In the genomic region with DNA sequence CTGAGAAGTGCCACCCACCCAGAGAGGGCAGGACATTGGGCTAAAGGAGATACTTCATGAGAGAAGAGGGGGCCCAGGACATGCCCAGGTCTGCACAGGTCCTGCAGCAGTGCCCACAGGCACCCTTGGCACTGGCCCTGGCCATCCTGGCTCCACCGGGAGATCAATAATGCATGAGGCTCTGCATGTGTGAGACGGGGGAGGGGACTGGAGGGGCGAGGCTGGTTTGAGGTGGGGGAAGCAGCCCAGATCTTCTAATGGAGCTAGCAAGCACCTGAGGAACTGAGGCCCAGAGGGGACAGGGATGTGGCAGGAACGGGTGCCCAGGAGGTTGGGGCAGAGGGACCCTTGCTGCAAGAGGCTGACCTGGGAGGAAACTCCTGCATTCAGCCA, we compare ENCODE assay signal across 8 cellular contexts. TPM values are rescaled to one million over a fixed set of nuclear protein-coding genes. Genes with fewer than 3 reads are reported as not detected.
DNase-seq lines count a peak whose midpoint lies in the region; ATAC-seq and TF ChIP-seq lines count a peak whose summit lies in the region.

No MANE protein-coding gene starts in this region.

- H3K4me1 Mint-ChIP-seq in Caco-2 (ENCODE audit: low read depth, unreplicated experiment) (peaks cover 18% of the 10 kb centered on the region), endodermal cell (peaks cover 10% of the 10 kb centered on the region)

- no peaks in the 10 kb centered on the region for H3K9me2 ChIP-seq in OCI-LY1 (ENCODE audit: low read depth, low read length)

- H3K27me3 ChIP-seq in Caco-2 (replicated peaks; ENCODE audit: control insufficient read depth, insufficient read depth, low read length) (no peaks in the 10 kb centered on the region), OCI-LY1 (ENCODE audit: insufficient read depth, low read length) (no peaks in the 10 kb centered on the region), endodermal cell (ENCODE audit: control insufficient read depth, insufficient read depth, low read length, poor library complexity, severe bottlenecking) (no peaks in the 10 kb centered on the region), neutrophil (no peaks in the 10 kb centered on the region)

- H3K9me3 ChIP-seq in Caco-2 (no peaks in the 10 kb centered on the region), OCI-LY1 (ENCODE audit: low read length) (no peaks in the 10 kb centered on the region), endodermal cell (ENCODE audit: control insufficient read depth, low read length) (no peaks in the 10 kb centered on the region), neutrophil (no peaks in the 10 kb centered on the region)

- peak overlapping the region; percentile 98 for H3K4me3 Mint-ChIP-seq in Caco-2 (ENCODE audit: unreplicated experiment)
- peak overlapping the region; percentile 87 for H3K4me3 Mint-ChIP-seq in endodermal cell

- no peaks in the 10 kb centered on the region for H4K20me1 ChIP-seq in OCI-LY1 (ENCODE audit: insufficient read depth, low read length)

- H3K4me1 ChIP-seq in Caco-2, result peaks cover 9% of the 10 kb centered on the region
- H3K4me1 ChIP-seq in OCI-LY1 (ENCODE audit: insufficient read depth, low read length, severe bottlenecking), result peaks cover 21% of the 10 kb centered on the region
- H3K4me1 ChIP-seq in endodermal cell (ENCODE audit: control insufficient read depth, insufficient read depth, low read length), result no peaks in the 10 kb centered on the region
- peaks cover 13 to 25% of the 10 kb centered on the region in 2 experiments for H3K4me1 ChIP-seq in neutrophil (ENCODE audit: control insufficient read depth in 1 of 2, insufficient read depth in 1 of 2, low read depth in 1 of 2, low read length in 1 of 2)

- H2AFZ ChIP-seq in OCI-LY1 (ENCODE audit: low read length), result no peak overlapping the region

- H3K27ac ChIP-seq in OCI-LY1 (ENCODE audit: low read depth, low read length, poor library complexity, severe bottlenecking) (no peak overlapping the region), endodermal cell (ENCODE audit: low read depth, low read length) (no peak overlapping the region), neutrophil (peak overlapping the region; percentile 56)

- no peaks in the 10 kb centered on the region for H3K79me2 ChIP-seq in OCI-LY1 (ENCODE audit: insufficient read depth, low read length)

- 8 to 25% methylated on average over 1 to 4 of the region's 4 CpGs for WGBS in endodermal cell (ENCODE audit: insufficient coverage in 1 of 2, insufficient read length in 1 of 2), 2 experiments

- H3F3A ChIP-seq in OCI-LY1 (ENCODE audit: insufficient read depth, low read length), result no peaks in the 10 kb centered on the region

- peak overlapping the region; percentile 75 for H3K4me3 ChIP-seq in Caco-2 (ENCODE audit: low read depth, low read length)
- H3K4me3 ChIP-seq in OCI-LY1 (ENCODE audit: low read depth, low read length, poor library complexity, severe bottlenecking), result peak overlapping the region; percentile 97
- peak overlapping the region; percentile 91 for H3K4me3 ChIP-seq in endodermal cell (ENCODE audit: low read length)
- peak overlapping the region; percentile 41 to 54 for H3K4me3 ChIP-seq in neutrophil (ENCODE audit: low read depth in 1 of 2, low read length in 1 of 2)

- H3K36me3 Mint-ChIP-seq in Caco-2 (ENCODE audit: insufficient read depth, unreplicated experiment), result peaks cover 23% of the 10 kb centered on the region
- peaks cover 28% of the 10 kb centered on the region for H3K36me3 Mint-ChIP-seq in endodermal cell (ENCODE audit: low read depth)

- CTCF ChIA-PET in Caco-2 (lab: Charles Lee), result interaction anchor here (0.6 to 2.4 kb wide), 16 partner anchors 9 to 197 kb away, joined by 3 to 36 read pairs (median 6); a partner anchor contains a TSS

- ATAC-seq in GM21423 (IDR thresholded peaks at IDR 0.05; ENCODE audit: unreplicated experiment), result no peak
- no peak for ATAC-seq in GM18511 (IDR thresholded peaks at IDR 0.05; ENCODE audit: unreplicated experiment)

- intact Hi-C loops in Caco-2 (cut with micrococcal nuclease; ENCODE audit: unreplicated experiment), result loop anchor here (1.0 kb wide), 2 partner anchors 10 to 11 kb away; a partner anchor contains a TSS

- POLR2A ChIA-PET in Caco-2 (lab: Charles Lee), result interaction anchor here (1.0 to 1.6 kb wide), 4 partner anchors 10 to 120 kb away, joined by 4 to 32 read pairs (median 9); a partner anchor contains a TSS

- peaks cover 7% of the 10 kb centered on the region for H3K36me3 ChIP-seq in Caco-2 (ENCODE audit: control insufficient read depth, insufficient read depth, low read length)
- H3K36me3 ChIP-seq in OCI-LY1 (ENCODE audit: insufficient read depth, low read length), result peaks cover 44% of the 10 kb centered on the region; the same call in 1 of the 2 replicates
- H3K36me3 ChIP-seq in endodermal cell (ENCODE audit: control insufficient read depth, insufficient read depth, low read length), result peaks cover 28% of the 10 kb centered on the region
- peaks cover 60% of the 10 kb centered on the region for H3K36me3 ChIP-seq in neutrophil

- TF ChIP-seq CTCF in Caco-2 (IDR thresholded peaks at IDR 0.05; ENCODE audit: insufficient read depth in 1 of 2, low read depth in 1 of 2, low read length in 1 of 2, severe bottlenecking in 1 of 2, unreplicated experiment in 1 of 2) (no peak), OCI-LY1 (IDR thresholded peaks at IDR 0.05; ENCODE audit: low read length) (no peak), endodermal cell (conservative IDR thresholded peaks at IDR 0.05) (no peak), neutrophil (IDR thresholded peaks at IDR 0.05) (no peak)

- H3K9me3 Mint-ChIP-seq in Caco-2 (ENCODE audit: unreplicated experiment) (no peaks in the 10 kb centered on the region), endodermal cell (no peaks in the 10 kb centered on the region)

- H3K27ac Mint-ChIP-seq in Caco-2 (ENCODE audit: unreplicated experiment) (peak overlapping the region; percentile 92), endodermal cell (peak overlapping the region; percentile 66)

- H3K4me2 ChIP-seq in OCI-LY1 (ENCODE audit: low read length), result peak overlapping the region; percentile 99

- peak overlapping the region; percentile 94 for H3K9ac ChIP-seq in OCI-LY1 (ENCODE audit: low read length)
- H3K9ac ChIP-seq in endodermal cell (ENCODE audit: extremely low read depth, low read length, poor library complexity, severe bottlenecking), result peak overlapping the region; percentile 53

- no peaks in the 10 kb centered on the region for H3K27me3 Mint-ChIP-seq in Caco-2 (ENCODE audit: insufficient read depth, unreplicated experiment)
- H3K27me3 Mint-ChIP-seq in endodermal cell (ENCODE audit: insufficient read depth), result no peaks in the 10 kb centered on the region

- TSS peak; percentile 15 for BruUV-seq in Caco-2 (replicated peaks; lab: Mats Ljungman, UMichigan)

- DNase-seq in Caco-2 (peak in 1 of 2 experiments; percentile 53), endodermal cell (peak; percentile 71), HCEC 1CT (no peak), D341Med (ENCODE audit: low spot score) (no peak)

RNA-seq across cellular contexts. Expression of a gene that starts 0.6 kb away (rescaled TPM):
- total RNA-seq in Caco-2 (2022), result 46.8 and 48.3 TPM in 2 replicates
- total RNA-seq in endodermal cell, result 10 to 100 TPM; 11.4 to 15.5 TPM
- 15.6 TPM for polyA plus RNA-seq in endodermal cell (2013, experiment 1 of 2)
- 11.0 TPM for polyA plus RNA-seq in endodermal cell (2013, experiment 2 of 2)

RNA-seq across cellular contexts. Expression of a gene that starts 10.3 kb away (rescaled TPM):
- 159 and 162 TPM in 2 replicates for total RNA-seq in Caco-2 (2022)
- total RNA-seq in endodermal cell, result 10 to 100 TPM; 56.3 to 65.3 TPM
- 85.0 TPM for polyA plus RNA-seq in endodermal cell (2013, experiment 1 of 2)
- 67.6 TPM for polyA plus RNA-seq in endodermal cell (2013, experiment 2 of 2)

RNA-seq across cellular contexts. Expression of a gene that starts 10.4 kb away (rescaled TPM):
- total RNA-seq in Caco-2 (2022) (1.4 and 2.3 TPM in 2 replicates), endodermal cell (under 1 TPM; 0.73 to 0.82 TPM)
- polyA plus RNA-seq in endodermal cell (2013, experiment 1 of 2), result 1.2 TPM
- 1.5 TPM for polyA plus RNA-seq in endodermal cell (2013, experiment 2 of 2)

RNA-seq across cellular contexts. Expression of a gene that starts 20.0 kb away (rescaled TPM):
- total RNA-seq in Caco-2 (2022), result 73.6 and 80.8 TPM in 2 replicates
- 10 to 100 TPM; 54.5 to 71.9 TPM for total RNA-seq in endodermal cell
- polyA plus RNA-seq in endodermal cell (2013, experiment 1 of 2), result 50.1 TPM
- polyA plus RNA-seq in endodermal cell (2013, experiment 2 of 2), result 44.5 TPM

RNA-seq across cellular contexts. Expression of a gene that starts 29.9 kb away (rescaled TPM):
- total RNA-seq in Caco-2 (2022) (20.6 and 25.0 TPM in 2 replicates), endodermal cell (1 to 10 TPM; 3.1 to 3.7 TPM)
- polyA plus RNA-seq in endodermal cell (2013, experiment 1 of 2), result 2.6 TPM
- polyA plus RNA-seq in endodermal cell (2013, experiment 2 of 2), result 2.6 TPM
